12 cellular contexts compared by ENCODE assay signal in the genomic region with DNA sequence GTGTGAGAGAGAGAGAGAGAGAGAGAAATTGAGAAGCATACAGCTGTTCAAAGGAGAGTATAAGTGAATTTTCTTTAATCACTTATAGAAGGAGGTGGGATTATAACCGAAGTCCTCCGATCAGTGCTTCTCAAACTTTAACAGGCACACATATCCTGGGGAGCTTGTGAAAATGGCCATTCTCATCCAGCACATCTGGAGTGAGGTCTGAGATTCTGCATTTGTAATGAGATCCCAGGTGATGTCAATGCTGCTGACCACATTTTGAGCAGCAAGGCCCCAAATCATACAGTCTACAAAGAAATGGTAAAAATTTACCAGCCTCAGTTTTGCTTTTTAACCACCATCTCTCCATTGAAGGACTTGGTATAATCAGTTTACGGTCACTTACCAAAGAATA.
A peak's percentile ranks its signal among the peaks of the same experiment; 100 is the strongest.
DNase-seq lines count a peak whose midpoint lies in the region; ATAC-seq and TF ChIP-seq lines count a peak whose summit lies in the region.
"Had no signal": no experiment of that assay in that cellular context is flagged by ENCODE, and none has a peak within 500 bp of the region (broad histone marks: within the 10 kb centered on the region; RNA-seq: fewer than 3 reads in every experiment).

No MANE protein-coding gene starts in this region.

- H3K4me3 ChIP-seq in GM23338 = no peak overlapping the region
- H3K4me3 ChIP-seq in neural progenitor cell = no peak overlapping the region
- H3K4me3 ChIP-seq in CD8-positive, alpha-beta T cell (ENCODE audit: low read depth, low read length) = no peak overlapping the region
- H3K4me3 ChIP-seq: ovary had no signal

- POLR2A ChIA-PET in CD8-positive, alpha-beta T cell (lab: Charles Lee) = interaction anchor here (1.3 kb wide), 1 partner anchor 9 kb away, joined by 6 read pairs; no protein-coding TSS in a partner anchor

- H3K27ac ChIP-seq in GM23338 (ENCODE audit: low read depth) (no peak overlapping the region), neural progenitor cell (no peak overlapping the region)
- H3K27ac ChIP-seq in CD8-positive, alpha-beta T cell (ENCODE audit: low read depth, low read length) = no peak overlapping the region
- H3K27ac ChIP-seq: ovary had no signal

- H3F3A ChIP-seq in GM23338 (replicated peaks; ENCODE audit: low read depth) (no peaks in the 10 kb centered on the region), neural progenitor cell (ENCODE audit: low read depth) (no peaks in the 10 kb centered on the region)

- H3K4me2 ChIP-seq in GM23338 (no peak overlapping the region), neural progenitor cell (no peak overlapping the region)

- H3K9me2 ChIP-seq in GM23338 (ENCODE audit: insufficient read depth) = 0 out of 2 replicates have a peak, but pooled peaks cover 3% of the 10 kb centered on the region

- no peaks in the 10 kb centered on the region for H3K27me3 Mint-ChIP-seq in GM23338 (ENCODE audit: insufficient read depth, low read depth, poor library complexity)
- H3K27me3 Mint-ChIP-seq in natural killer cell (ENCODE audit: low read depth in 2 of 2) = peaks cover 28 to 37% of the 10 kb centered on the region in 2 donors
- peaks cover 4% of the 10 kb centered on the region for H3K27me3 Mint-ChIP-seq in neural progenitor cell (ENCODE audit: insufficient read depth, low read depth)
- no peaks in the 10 kb centered on the region for H3K27me3 Mint-ChIP-seq in glutamatergic neuron (ENCODE audit: unreplicated experiment)
- H3K27me3 Mint-ChIP-seq in CD8-positive, alpha-beta T cell (ENCODE audit: low read depth) = no peaks in the 10 kb centered on the region

- peak; percentile 41 for ATAC-seq in GM18907 (IDR thresholded peaks at IDR 0.05; ENCODE audit: unreplicated experiment)
- peak; percentile 23; the same call in 1 of the 3 replicates for ATAC-seq in GM23338
- ATAC-seq in HG03342 (IDR thresholded peaks at IDR 0.05; ENCODE audit: unreplicated experiment) = peak; percentile 24
- ATAC-seq in natural killer cell = no peak
- no peak for ATAC-seq in CD8-positive, alpha-beta T cell
- ATAC-seq: activated T-helper 17 cell treated with anti-CD3 and anti-CD28 coated beads, Interleukin-2, amount 50 U/mL, for 72 hours had no signal

- no peaks in the 10 kb centered on the region for H3K9me3 Mint-ChIP-seq in GM23338
- no peaks in the 10 kb centered on the region for H3K9me3 Mint-ChIP-seq in natural killer cell
- H3K9me3 Mint-ChIP-seq in neural progenitor cell = no peaks in the 10 kb centered on the region
- H3K9me3 Mint-ChIP-seq in glutamatergic neuron (ENCODE audit: unreplicated experiment) = peaks cover 1% of the 10 kb centered on the region
- no peaks in the 10 kb centered on the region for H3K9me3 Mint-ChIP-seq in CD8-positive, alpha-beta T cell
- H3K9me3 Mint-ChIP-seq: activated T-helper 17 cell treated with anti-CD3 and anti-CD28 coated beads, Interleukin-2, amount 50 U/mL, for 72 hours had no signal

- H4K20me1 ChIP-seq in GM23338 (replicated peaks; ENCODE audit: insufficient read depth) (no peaks in the 10 kb centered on the region), neural progenitor cell (ENCODE audit: low read depth) (no peaks in the 10 kb centered on the region)

- H3K4me1 ChIP-seq in GM23338 (ENCODE audit: insufficient read depth) = peaks cover 9% of the 10 kb centered on the region; the same call in 1 of the 2 replicates
- H3K4me1 ChIP-seq in neural progenitor cell = peaks cover 12% of the 10 kb centered on the region
- no peaks in the 10 kb centered on the region for H3K4me1 ChIP-seq in CD8-positive, alpha-beta T cell (ENCODE audit: insufficient read depth, low read length)

- H3K4me1 Mint-ChIP-seq in GM23338 = peaks cover 21% of the 10 kb centered on the region; the same call in 2 of the 3 replicates
- H3K4me1 Mint-ChIP-seq in natural killer cell = peaks cover 40 to 41% of the 10 kb centered on the region in 2 donors
- H3K4me1 Mint-ChIP-seq in neural progenitor cell = peaks cover 4% of the 10 kb centered on the region
- no peaks in the 10 kb centered on the region for H3K4me1 Mint-ChIP-seq in glutamatergic neuron (ENCODE audit: low read depth, unreplicated experiment)
- H3K4me1 Mint-ChIP-seq in CD8-positive, alpha-beta T cell (ENCODE audit: low read depth) = peaks cover 7% of the 10 kb centered on the region

- H3K36me3 ChIP-seq in GM23338 (ENCODE audit: insufficient read depth) (no peaks in the 10 kb centered on the region), neural progenitor cell (no peaks in the 10 kb centered on the region)
- no peaks in the 10 kb centered on the region for H3K36me3 ChIP-seq in CD8-positive, alpha-beta T cell (ENCODE audit: insufficient read depth, low read length)
- H3K36me3 ChIP-seq: ovary had no signal

- no peak overlapping the region for H3K9ac ChIP-seq in neural progenitor cell

- peak overlapping the region; percentile 46; the same call in 1 of the 2 replicates for H3K27ac Mint-ChIP-seq in GM23338
- peak overlapping the region; percentile 4 to 51 for H3K27ac Mint-ChIP-seq in natural killer cell
- no peak overlapping the region for H3K27ac Mint-ChIP-seq in neural progenitor cell
- no peak overlapping the region for H3K27ac Mint-ChIP-seq in glutamatergic neuron (ENCODE audit: unreplicated experiment)
- H3K27ac Mint-ChIP-seq in CD8-positive, alpha-beta T cell = no peak overlapping the region
- H3K27ac Mint-ChIP-seq: activated T-helper 17 cell treated with anti-CD3 and anti-CD28 coated beads, Interleukin-2, amount 50 U/mL, for 72 hours had no signal

- DNase-seq in GM23338 (ENCODE audit: low spot score) (no peak), natural killer cell (no peak), dedifferentiated amniotic fluid mesenchymal stem cell (ENCODE audit: extremely low spot score) (no peak), neural progenitor cell (ENCODE audit: low spot score) (no peak), glutamatergic neuron (no peak)
- DNase-seq in CD8-positive, alpha-beta T cell = no peak
- DNase-seq: central memory CD4-positive, alpha-beta T cell; ovary; stimulated activated CD4-positive, alpha-beta T cell treated with anti-CD3 and anti-CD28 coated beads, Interleukin-4, amount 100 ng/mL, for 1 hour had no signal

- H3K27me3 ChIP-seq in GM23338 (ENCODE audit: insufficient read depth) (no peaks in the 10 kb centered on the region), neural progenitor cell (no peaks in the 10 kb centered on the region)
- H3K27me3 ChIP-seq in CD8-positive, alpha-beta T cell (ENCODE audit: insufficient read depth, low read length) = no peaks in the 10 kb centered on the region
- H3K27me3 ChIP-seq: ovary had no signal

- H3K36me3 Mint-ChIP-seq in GM23338 (ENCODE audit: low read depth) = no peaks in the 10 kb centered on the region
- H3K36me3 Mint-ChIP-seq in natural killer cell = no peaks in the 10 kb centered on the region
- no peaks in the 10 kb centered on the region for H3K36me3 Mint-ChIP-seq in neural progenitor cell
- H3K36me3 Mint-ChIP-seq in glutamatergic neuron (ENCODE audit: unreplicated experiment) = no peaks in the 10 kb centered on the region
- H3K36me3 Mint-ChIP-seq in CD8-positive, alpha-beta T cell = no peaks in the 10 kb centered on the region

- H3K79me2 ChIP-seq in GM23338 (replicated peaks; ENCODE audit: insufficient read depth) = no peaks in the 10 kb centered on the region
- no peaks in the 10 kb centered on the region for H3K79me2 ChIP-seq in neural progenitor cell (ENCODE audit: low read depth)

- CTCF ChIA-PET in CD8-positive, alpha-beta T cell (lab: Charles Lee) = interaction anchor here (0.9 to 1.0 kb wide), 2 partner anchors 9 to 221 kb away, joined by 3 to 4 read pairs; no protein-coding TSS in a partner anchor

- no peaks in the 10 kb centered on the region for H3K9me3 ChIP-seq in neural progenitor cell (ENCODE audit: low read depth)
- no peaks in the 10 kb centered on the region for H3K9me3 ChIP-seq in CD8-positive, alpha-beta T cell (ENCODE audit: low read length)
- H3K9me3 ChIP-seq: ovary had no signal

- H3K4me3 Mint-ChIP-seq in GM23338 = no peak overlapping the region
- peak overlapping the region; percentile 35 for H3K4me3 Mint-ChIP-seq in natural killer cell
- H3K4me3 Mint-ChIP-seq in neural progenitor cell = no peak overlapping the region
- no peak overlapping the region for H3K4me3 Mint-ChIP-seq in glutamatergic neuron (ENCODE audit: unreplicated experiment)
- H3K4me3 Mint-ChIP-seq in CD8-positive, alpha-beta T cell = no peak overlapping the region
- H3K4me3 Mint-ChIP-seq: activated T-helper 17 cell treated with anti-CD3 and anti-CD28 coated beads, Interleukin-2, amount 50 U/mL, for 72 hours had no signal

- TF ChIP-seq CTCF in GM23338 (conservative IDR thresholded peaks at IDR 0.05; ENCODE audit: low read depth in 2 of 2) = no peak
- TF ChIP-seq CTCF in natural killer cell (IDR thresholded peaks at IDR 0.05) = no peak
- TF ChIP-seq CTCF in neural progenitor cell (IDR thresholded peaks at IDR 0.05) = no peak
- TF ChIP-seq CTCF in glutamatergic neuron (IDR thresholded peaks at IDR 0.05; ENCODE audit: partially characterized antibody, unreplicated experiment) = no peak
- TF ChIP-seq CTCF in CD8-positive, alpha-beta T cell (IDR thresholded peaks at IDR 0.05) = no peak

- intact Hi-C loops in natural killer cell (cut with micrococcal nuclease) = no loop called here
- intact Hi-C loops in CD8-positive, alpha-beta T cell (cut with DNase I, micrococcal nuclease) = loop anchor here in 1 of 2 experiments (5.0 kb wide), 1 partner anchor 35 kb away; no protein-coding TSS in a partner anchor

- peak overlapping the region; percentile 86 for H2AFZ ChIP-seq in GM23338
- no peak overlapping the region for H2AFZ ChIP-seq in neural progenitor cell (replicated peaks)

TF ChIP-seq in GM23338, 12 proteins besides CTCF, POLR2A, EP300 and RAD21 (continues in another document):
- no peak for TF ChIP-seq STAT1 (IDR thresholded peaks at IDR 0.05; ENCODE audit: unreplicated experiment)
- TF ChIP-seq, protein P1, sequence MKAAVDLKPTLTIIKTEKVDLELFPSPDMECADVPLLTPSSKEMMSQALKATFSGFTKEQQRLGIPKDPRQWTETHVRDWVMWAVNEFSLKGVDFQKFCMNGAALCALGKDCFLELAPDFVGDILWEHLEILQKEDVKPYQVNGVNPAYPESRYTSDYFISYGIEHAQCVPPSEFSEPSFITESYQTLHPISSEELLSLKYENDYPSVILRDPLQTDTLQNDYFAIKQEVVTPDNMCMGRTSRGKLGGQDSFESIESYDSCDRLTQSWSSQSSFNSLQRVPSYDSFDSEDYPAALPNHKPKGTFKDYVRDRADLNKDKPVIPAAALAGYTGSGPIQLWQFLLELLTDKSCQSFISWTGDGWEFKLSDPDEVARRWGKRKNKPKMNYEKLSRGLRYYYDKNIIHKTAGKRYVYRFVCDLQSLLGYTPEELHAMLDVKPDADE (IDR thresholded peaks at IDR 0.05) = no peak

Comparison
In these comparisons a context has a peak if more than half of its experiments do, and no peak if none do; other contexts are left out.
1. ATAC-seq: peak in GM18907 (single experiment), GM23338 (single experiment) and HG03342 (single experiment); none in natural killer cell (0 of 3) and CD8-positive, alpha-beta T cell (single experiment).
2. H3K27ac Mint-ChIP-seq: peak in GM23338 (single experiment) and natural killer cell (2 of 2); none in neural progenitor cell (single experiment), glutamatergic neuron (single experiment) and CD8-positive, alpha-beta T cell (single experiment).